2 cellular contexts compared by ENCODE assay signal in the genomic region with DNA sequence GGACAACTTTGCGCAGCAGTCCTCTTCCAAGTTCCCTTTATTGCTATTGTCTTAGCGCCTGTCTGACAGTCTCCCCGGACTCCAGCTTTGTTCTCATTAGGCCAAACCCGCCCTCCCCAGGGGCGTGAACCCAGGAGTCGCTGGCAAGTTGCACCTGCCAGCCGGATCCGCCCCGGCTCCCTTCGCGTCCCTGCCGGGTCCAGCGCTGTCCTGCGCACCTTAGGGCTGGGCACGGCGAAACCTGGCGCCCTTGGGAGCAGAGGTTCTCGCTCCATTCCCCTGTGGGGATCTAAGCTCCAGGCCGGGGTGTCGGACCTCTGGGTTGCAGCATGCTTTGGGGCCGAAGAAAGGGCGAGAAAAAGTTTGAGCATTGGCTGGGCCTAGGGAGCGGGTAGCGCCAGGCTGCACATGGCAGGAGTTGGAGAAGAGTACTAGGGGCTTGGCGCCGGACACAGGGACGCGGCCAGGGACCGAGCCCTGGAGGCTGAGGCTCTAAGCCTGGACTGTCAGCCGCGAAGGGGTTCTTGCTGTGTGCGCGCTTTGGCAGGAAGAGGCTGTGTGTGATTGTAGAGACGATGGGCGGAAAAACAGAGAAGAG.
TF ChIP-seq lines count a peak whose summit lies in the region.

No MANE protein-coding gene starts in this region.

TF ChIP-seq in liver, 16 proteins besides CTCF, POLR2A, EP300 and RAD21 (continued from another document):
- TF ChIP-seq, protein P1, sequence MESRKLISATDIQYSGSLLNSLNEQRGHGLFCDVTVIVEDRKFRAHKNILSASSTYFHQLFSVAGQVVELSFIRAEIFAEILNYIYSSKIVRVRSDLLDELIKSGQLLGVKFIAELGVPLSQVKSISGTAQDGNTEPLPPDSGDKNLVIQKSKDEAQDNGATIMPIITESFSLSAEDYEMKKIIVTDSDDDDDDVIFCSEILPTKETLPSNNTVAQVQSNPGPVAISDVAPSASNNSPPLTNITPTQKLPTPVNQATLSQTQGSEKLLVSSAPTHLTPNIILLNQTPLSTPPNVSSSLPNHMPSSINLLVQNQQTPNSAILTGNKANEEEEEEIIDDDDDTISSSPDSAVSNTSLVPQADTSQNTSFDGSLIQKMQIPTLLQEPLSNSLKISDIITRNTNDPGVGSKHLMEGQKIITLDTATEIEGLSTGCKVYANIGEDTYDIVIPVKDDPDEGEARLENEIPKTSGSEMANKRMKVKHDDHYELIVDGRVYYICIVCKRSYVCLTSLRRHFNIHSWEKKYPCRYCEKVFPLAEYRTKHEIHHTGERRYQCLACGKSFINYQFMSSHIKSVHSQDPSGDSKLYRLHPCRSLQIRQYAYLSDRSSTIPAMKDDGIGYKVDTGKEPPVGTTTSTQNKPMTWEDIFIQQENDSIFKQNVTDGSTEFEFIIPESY (IDR thresholded peaks at IDR 0.05) = no peak
- TF ChIP-seq MAX (IDR thresholded peaks at IDR 0.05) (no peak), GABPA (IDR thresholded peaks at IDR 0.05 in 1 of 2, conservative IDR thresholded peaks at IDR 0.05 in 1 of 2) (no peak), FOXA1 (IDR thresholded peaks at IDR 0.05) (no peak), REST (IDR thresholded peaks at IDR 0.05) (no peak), YY1 (IDR thresholded peaks at IDR 0.05) (no peak), TAF1 (conservative IDR thresholded peaks at IDR 0.05) (no peak), EGR1 (IDR thresholded peaks at IDR 0.05; ENCODE audit: low read depth in 2 of 2) (no peak), NR2F2 (IDR thresholded peaks at IDR 0.05) (no peak), JUND (IDR thresholded peaks at IDR 0.05) (no peak), HNF4A (conservative IDR thresholded peaks at IDR 0.05) (no peak), FOXA2 (IDR thresholded peaks at IDR 0.05) (no peak)
- TF ChIP-seq, protein P2, sequence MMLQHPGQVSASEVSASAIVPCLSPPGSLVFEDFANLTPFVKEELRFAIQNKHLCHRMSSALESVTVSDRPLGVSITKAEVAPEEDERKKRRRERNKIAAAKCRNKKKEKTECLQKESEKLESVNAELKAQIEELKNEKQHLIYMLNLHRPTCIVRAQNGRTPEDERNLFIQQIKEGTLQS (IDR thresholded peaks at IDR 0.05) = no peak

TF ChIP-seq in HepG2, 621 proteins besides CTCF, POLR2A, EP300 and RAD21 (continued from another document):
- no peak for TF ChIP-seq TBP (CRISPR knock-in tag; IDR thresholded peaks at IDR 0.05)
